33 cellular contexts compared by ENCODE assay signal in the genomic region with DNA sequence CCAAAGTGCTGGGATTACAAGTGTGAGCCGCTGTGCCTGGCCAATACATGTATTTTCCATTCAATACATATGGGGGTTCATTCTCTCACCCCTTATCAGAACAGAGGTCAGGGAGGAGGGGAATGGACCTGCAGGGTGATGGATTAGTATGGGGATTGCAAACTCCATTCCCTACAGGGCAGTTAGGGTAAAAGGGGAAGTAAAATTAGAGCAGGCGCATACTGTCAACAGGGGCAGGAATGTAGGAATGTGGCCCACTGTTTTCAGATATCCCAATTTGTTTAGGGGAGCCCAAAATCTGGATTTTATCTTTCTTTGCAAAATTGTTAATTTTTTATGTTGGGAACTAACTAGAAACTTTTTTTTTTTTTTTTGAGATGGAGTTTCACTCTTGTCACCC.
"Had no signal": no experiment of that assay in that cellular context is flagged by ENCODE, and none has a peak within 500 bp of the region (broad histone marks: within the 10 kb centered on the region; RNA-seq: fewer than 3 reads in every experiment).

No MANE protein-coding gene starts in this region.

- H3K36me3 ChIP-seq: ascending aorta, breast epithelium, cardiac muscle cell, colonic mucosa, esophagus squamous epithelium, gastroesophageal sphincter, heart right ventricle had no signal

- H3K27me3 Mint-ChIP-seq: activated B cell treated with CpG ODN at 0.5 μM for 24 hours, brain had no signal

- H3K4me1 ChIP-seq: ascending aorta, breast epithelium, colonic mucosa, esophagus squamous epithelium, gastroesophageal sphincter had no signal

- H3K27ac ChIP-seq: ascending aorta, breast epithelium, cardiac muscle cell, colonic mucosa, epithelial cell of prostate, esophagus squamous epithelium, gastroesophageal sphincter, heart right ventricle, hepatocyte, VCaP had no signal

- FAIRE-seq: endometrium, endothelial cell of umbilical vein, TTC549 had no signal

- H3K79me2 ChIP-seq: hepatocyte had no signal

- H3K9me3 Mint-ChIP-seq: activated naive CD4-positive, alpha-beta T cell treated with anti-CD3 and anti-CD28 coated beads, Interleukin-2, amount 10 ng/mL, durations not matched to agents 7 days and 5 days; activated naive CD4-positive, alpha-beta T cell treated with anti-CD3 and anti-CD28 coated beads, Interleukin-2, amount 50 U/mL, for 72 hours; activated T-cell treated with anti-CD3 and anti-CD28 coated beads, Interleukin-2, amount 50 U/mL, for 24 hours had no signal

- H3K36me3 Mint-ChIP-seq: activated naive CD4-positive, alpha-beta T cell treated with anti-CD3 and anti-CD28 coated beads, Interleukin-2, amount 10 ng/mL, durations not matched to agents 7 days and 5 days; activated naive CD4-positive, alpha-beta T cell treated with anti-CD3 and anti-CD28 coated beads, Interleukin-2, amount 50 U/mL, for 72 hours; activated naive CD8-positive, alpha-beta T cell treated with anti-CD3 and anti-CD28 coated beads, Interleukin-2, amount 10 ng/mL, durations not matched to agents 7 days and 5 days; brain had no signal

- H3K4me1 Mint-ChIP-seq: activated B cell treated with CpG ODN at 0.5 μM for 24 hours; activated naive CD4-positive, alpha-beta T cell treated with anti-CD3 and anti-CD28 coated beads, Interleukin-2, amount 10 ng/mL, durations not matched to agents 7 days and 5 days; activated naive CD8-positive, alpha-beta T cell treated with anti-CD3 and anti-CD28 coated beads, Interleukin-2, amount 10 ng/mL, durations not matched to agents 7 days and 5 days; brain had no signal

- DNase-seq: activated B cell treated with CpG ODN at 0.5 μM for 24 hours; activated CD4-positive, alpha-beta T cell treated with anti-CD3 and anti-CD28 coated beads for 48 hours; activated CD4-positive, alpha-beta T cell treated with anti-CD3 and anti-CD28 coated beads, Interleukin-2, amount 50 U/mL, for 1 hour; activated CD4-positive, alpha-beta T cell treated with anti-CD3 and anti-CD28 coated beads, Interleukin-2, amount 50 U/mL, for 48 hours; activated CD8-positive, alpha-beta memory T cell treated with anti-CD3 and anti-CD28 coated beads, Interleukin-2, amount 50 U/mL, for 48 hours; activated CD8-positive, alpha-beta T cell treated with anti-CD3 and anti-CD28 coated beads, Interleukin-2, amount 10 ng/mL, durations not matched to agents 7 days and 5 days; activated gamma-delta T cell; activated naive CD4-positive, alpha-beta T cell; activated naive CD4-positive, alpha-beta T cell treated with anti-CD3 and anti-CD28 coated beads, Interleukin-2, amount 10 ng/mL, durations not matched to agents 7 days and 5 days; activated naive CD8-positive, alpha-beta T cell treated with anti-CD3 and anti-CD28 coated beads, Interleukin-2, amount 10 ng/mL, durations not matched to agents 7 days and 5 days; activated T-cell treated with anti-CD3 and anti-CD28 coated beads for 4 hours; activated T-cell treated with anti-CD3 and anti-CD28 coated beads, Interleukin-2, amount 50 U/mL, for 24 hours; activated T-cell treated with anti-CD3 and anti-CD28 coated beads, Interleukin-2, amount 50 U/mL, for 72 hours; central memory CD4-positive, alpha-beta T cell; cerebellar nuclear complex; colonic mucosa; effector CD8-positive, alpha-beta T cell; esophagus squamous epithelium; foreskin melanocyte; heart right ventricle; T-helper 2 cell had no signal

- H2AFZ ChIP-seq: hepatocyte had no signal

- H3K9me3 ChIP-seq: ascending aorta, breast epithelium, colonic mucosa, esophagus squamous epithelium, gastroesophageal sphincter, heart right ventricle had no signal

- H3K4me3 ChIP-seq: ascending aorta, breast epithelium, cardiac muscle cell, colonic mucosa, esophagus squamous epithelium, gastroesophageal sphincter, heart right ventricle, hepatocyte had no signal

- H3K4me2 ChIP-seq: hepatocyte had no signal

- H3K4me3 Mint-ChIP-seq: activated B cell treated with CpG ODN at 0.5 μM for 24 hours; activated CD8-positive, alpha-beta T cell treated with anti-CD3 and anti-CD28 coated beads, Interleukin-2, amount 10 ng/mL, durations not matched to agents 7 days and 5 days; activated naive CD4-positive, alpha-beta T cell treated with anti-CD3 and anti-CD28 coated beads, Interleukin-2, amount 10 ng/mL, durations not matched to agents 7 days and 5 days; activated naive CD8-positive, alpha-beta T cell treated with anti-CD3 and anti-CD28 coated beads, Interleukin-2, amount 10 ng/mL, durations not matched to agents 7 days and 5 days; activated T-cell treated with anti-CD3 and anti-CD28 coated beads, Interleukin-2, amount 50 U/mL, for 24 hours; activated T-cell treated with anti-CD3 and anti-CD28 coated beads, Interleukin-2, amount 50 U/mL, for 72 hours; brain had no signal

- H3K27me3 ChIP-seq: ascending aorta, breast epithelium, cardiac muscle cell, colonic mucosa, esophagus squamous epithelium, gastroesophageal sphincter, heart right ventricle, hepatocyte had no signal

- H3K27ac Mint-ChIP-seq: activated B cell treated with CpG ODN at 0.5 μM for 24 hours; activated CD8-positive, alpha-beta T cell treated with anti-CD3 and anti-CD28 coated beads, Interleukin-2, amount 10 ng/mL, durations not matched to agents 7 days and 5 days; activated naive CD4-positive, alpha-beta T cell treated with anti-CD3 and anti-CD28 coated beads, Interleukin-2, amount 10 ng/mL, durations not matched to agents 7 days and 5 days; activated naive CD4-positive, alpha-beta T cell treated with anti-CD3 and anti-CD28 coated beads, Interleukin-2, amount 50 U/mL, for 72 hours; activated naive CD8-positive, alpha-beta T cell treated with anti-CD3 and anti-CD28 coated beads, Interleukin-2, amount 10 ng/mL, durations not matched to agents 7 days and 5 days; activated T-cell treated with anti-CD3 and anti-CD28 coated beads, Interleukin-2, amount 50 U/mL, for 24 hours; activated T-cell treated with anti-CD3 and anti-CD28 coated beads, Interleukin-2, amount 50 U/mL, for 72 hours; brain had no signal
